ENCODE assay signal across 9 cellular contexts in the genomic region with DNA sequence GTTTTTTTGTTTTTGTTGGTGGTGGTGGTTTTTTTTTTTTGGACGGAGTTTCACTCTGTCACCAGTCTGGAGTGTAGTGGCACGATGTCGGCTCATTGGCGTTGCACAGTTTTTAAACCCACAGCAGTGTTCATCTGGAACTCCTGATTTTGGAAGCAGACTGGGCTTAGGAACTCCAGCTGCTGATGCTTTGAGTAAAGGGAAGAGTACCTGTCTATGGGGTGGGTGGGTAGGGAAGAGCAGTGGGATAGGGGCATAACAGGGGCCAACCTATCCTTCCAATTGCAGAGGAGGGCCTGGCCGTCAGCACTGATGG. TPM values are rescaled to one million over a fixed set of nuclear protein-coding genes. Genes with fewer than 3 reads are reported as not detected.
A peak's percentile ranks its signal among the peaks of the same experiment; 100 is the strongest.
DNase-seq lines count a peak whose midpoint lies in the region; ATAC-seq and TF ChIP-seq lines count a peak whose summit lies in the region.
"Had no signal": no experiment of that assay in that cellular context is flagged by ENCODE, and none has a peak within 500 bp of the region (broad histone marks: within the 10 kb centered on the region; RNA-seq: fewer than 3 reads in every experiment).

No MANE protein-coding gene starts in this region.

- peaks cover 55% of the 10 kb centered on the region; the same call in 1 of the 2 replicates for H3K79me2 ChIP-seq in OCI-LY7 (ENCODE audit: insufficient read depth, low read depth, low read length)

- H3K27me3 ChIP-seq in Caco-2 (replicated peaks; ENCODE audit: control insufficient read depth, insufficient read depth, low read length) = no peaks in the 10 kb centered on the region
- H3K27me3 ChIP-seq in gastrocnemius medialis = no peaks in the 10 kb centered on the region

- H3K9me3 ChIP-seq in Caco-2 = no peaks in the 10 kb centered on the region
- no peaks in the 10 kb centered on the region for H3K9me3 ChIP-seq in OCI-LY7 (ENCODE audit: low read length)
- no peaks in the 10 kb centered on the region for H3K9me3 ChIP-seq in gastrocnemius medialis

- ATAC-seq in gastrocnemius medialis (no peak), GM21515 (IDR thresholded peaks at IDR 0.05; ENCODE audit: unreplicated experiment) (no peak)

- TF ChIP-seq CTCF in Caco-2 (IDR thresholded peaks at IDR 0.05; ENCODE audit: insufficient read depth in 1 of 2, low read depth in 1 of 2, low read length in 1 of 2, severe bottlenecking in 1 of 2, unreplicated experiment in 1 of 2) (no peak), OCI-LY7 (conservative IDR thresholded peaks at IDR 0.05; ENCODE audit: low read length) (no peak), endothelial cell (IDR thresholded peaks at IDR 0.05; ENCODE audit: unreplicated experiment) (no peak), gastrocnemius medialis (IDR thresholded peaks at IDR 0.05 in 4 of 5, conservative IDR thresholded peaks at IDR 0.05 in 1 of 5) (no peak)

- H3K9me3 Mint-ChIP-seq in Caco-2 (ENCODE audit: unreplicated experiment) (no peaks in the 10 kb centered on the region), endothelial cell (ENCODE audit: unreplicated experiment) (no peaks in the 10 kb centered on the region)

- in situ Hi-C loops in gastrocnemius medialis (cut with MboI; ENCODE audit: low sequenced_read_pairs in 4 of 4) = no loop called here
- in situ Hi-C loops in ACHN (cut with HindIII; ENCODE audit: low pct_ligation_motif_present, low pct_unique_long_range_greater_than_20kb, low sequenced_read_pairs) = no loop called here

- peaks cover 51% of the 10 kb centered on the region for H3K36me3 Mint-ChIP-seq in Caco-2 (ENCODE audit: insufficient read depth, unreplicated experiment)
- H3K36me3 Mint-ChIP-seq in endothelial cell (ENCODE audit: low read depth, unreplicated experiment) = peaks cover 18% of the 10 kb centered on the region

- BruUV-seq in Caco-2 (replicated peaks; lab: Mats Ljungman, UMichigan) (no TSS peak), OCI-LY7 (replicated peaks; lab: Mats Ljungman, UMichigan) (no TSS peak)

- no peak overlapping the region for H3K27ac Mint-ChIP-seq in Caco-2 (ENCODE audit: unreplicated experiment)
- H3K27ac Mint-ChIP-seq in endothelial cell (ENCODE audit: unreplicated experiment) = peak overlapping the region; percentile 98

- peak overlapping the region; percentile 76 for H3K4me3 Mint-ChIP-seq in Caco-2 (ENCODE audit: unreplicated experiment)
- peak overlapping the region; percentile 99 for H3K4me3 Mint-ChIP-seq in endothelial cell (ENCODE audit: unreplicated experiment)

- H3K4me3 ChIP-seq in Caco-2 (ENCODE audit: low read depth, low read length) (peak overlapping the region; percentile 94), OCI-LY7 (ENCODE audit: low read depth, low read length, poor library complexity, severe bottlenecking) (peak overlapping the region; percentile 77), gastrocnemius medialis (peak overlapping the region; percentile 70 to 88 (median 81))

- CTCF ChIA-PET in Caco-2 (lab: Charles Lee) = no interaction called here
- CTCF ChIA-PET in OCI-LY7 (lab: Charles Lee; ENCODE audit: unreplicated experiment) = no interaction called here

- no peak overlapping the region for H2AFZ ChIP-seq in OCI-LY7 (ENCODE audit: low read length)

- POLR2A ChIA-PET in Caco-2 (lab: Charles Lee) (no interaction called here), OCI-LY7 (lab: Charles Lee) (no interaction called here)

- H3K36me3 ChIP-seq in Caco-2 (ENCODE audit: control insufficient read depth, insufficient read depth, low read length) (no peaks in the 10 kb centered on the region), OCI-LY7 (ENCODE audit: insufficient read depth, low read length) (no peaks in the 10 kb centered on the region), gastrocnemius medialis (no peaks in the 10 kb centered on the region)

- H4K20me1 ChIP-seq in OCI-LY7 (ENCODE audit: insufficient read depth, low read length) = no peaks in the 10 kb centered on the region; the same call in 1 of the 2 replicates

- peak overlapping the region; percentile 93 for H3K4me2 ChIP-seq in OCI-LY7 (ENCODE audit: low read length)

- no peaks in the 10 kb centered on the region for H3K27me3 Mint-ChIP-seq in Caco-2 (ENCODE audit: insufficient read depth, unreplicated experiment)
- H3K27me3 Mint-ChIP-seq in endothelial cell (ENCODE audit: unreplicated experiment) = peaks cover 26% of the 10 kb centered on the region

- no peak for TF ChIP-seq POLR2A in gastrocnemius medialis (IDR thresholded peaks at IDR 0.05)

- DNase-seq in Caco-2 = no peak
- no peak for DNase-seq in OCI-LY7 (ENCODE audit: low spot score)
- DNase-seq in endothelial cell (ENCODE audit: low spot score) = no peak
- no peak for DNase-seq in gastrocnemius medialis
- DNase-seq in AML-193 (lab: John Stamatoyannopoulos, UW) = no peak
- DNase-seq in activated CD4-positive, CD25-positive, alpha-beta regulatory T cell (lab: John Stamatoyannopoulos, UW) = no peak
- DNase-seq in ACHN = no peak
- DNase-seq: midbrain had no signal

- H3K4me1 ChIP-seq in Caco-2 (peaks cover 22% of the 10 kb centered on the region), OCI-LY7 (ENCODE audit: insufficient read depth, low read length, poor library complexity, severe bottlenecking) (peaks cover 55% of the 10 kb centered on the region), gastrocnemius medialis (peaks cover 55% of the 10 kb centered on the region in 2 donors)

- H3K9me2 ChIP-seq in OCI-LY7 (ENCODE audit: insufficient read depth, low read length) = no peaks in the 10 kb centered on the region

- H3K27ac ChIP-seq in OCI-LY7 (ENCODE audit: low read depth, low read length, poor library complexity, severe bottlenecking) (no peak overlapping the region), gastrocnemius medialis (peak overlapping the region; percentile 75 to 95 (median 84))

- intact Hi-C loops in Caco-2 (cut with micrococcal nuclease; ENCODE audit: unreplicated experiment) = no loop called here
- intact Hi-C loops in OCI-LY7 (cut with micrococcal nuclease; ENCODE audit: unreplicated experiment) = loop anchor here (2.0 to 10.0 kb wide), 3 partner anchors 14 to 178 kb away; no protein-coding TSS in a partner anchor
- intact Hi-C loops in gastrocnemius medialis (cut with DNase I; ENCODE audit: low total_unique reads) = loop anchor here (5.0 kb wide), 2 partner anchors 191 to 1241 kb away; a partner anchor contains a TSS

- H3K4me1 Mint-ChIP-seq in Caco-2 (ENCODE audit: low read depth, unreplicated experiment) = peaks cover 27% of the 10 kb centered on the region
- H3K4me1 Mint-ChIP-seq in endothelial cell (ENCODE audit: unreplicated experiment) = peaks cover 56% of the 10 kb centered on the region

RNA-seq across cellular contexts. Expression of a gene that starts 2.0 kb away (rescaled TPM):
- total RNA-seq in Caco-2 (2022) = 362 and 407 TPM in 2 replicates
- total RNA-seq in OCI-LY7 (2014; rRNA removed; shearing (Covaris generic)) = 80.7 and 92.3 TPM in 2 replicates
- 117 and 119 TPM in 2 replicates for total RNA-seq in OCI-LY7 (2022)
- 714 TPM for total RNA-seq in endothelial cell (ENCODE audit: unreplicated experiment)
- total RNA-seq in gastrocnemius medialis = 100 to 1,000 TPM; 110 to 207 (median 133) TPM

RNA-seq across cellular contexts. Expression of a gene that starts 58.8 kb away (rescaled TPM):
- total RNA-seq in Caco-2 (2022) (1.2 and 1.3 TPM in 2 replicates), OCI-LY7 (2022) (not detected in 2 replicates), endothelial cell (ENCODE audit: unreplicated experiment) (0.18 TPM), gastrocnemius medialis (1 to 10 TPM in 3 of 4 donors, under 1 TPM in 1; 0.97 to 2.4 (median 1.9) TPM)
- not detected in 2 replicates for total RNA-seq in OCI-LY7 (2014; rRNA removed; shearing (Covaris generic))
